In genomic region chr1:10796029-10796944, GRCh38 we compare ENCODE assay signal across 7 cellular contexts. TPM values are rescaled to one million over a fixed set of nuclear protein-coding genes. Genes with fewer than 3 reads are reported as not detected.
DNase-seq lines count a peak whose midpoint lies in the region; ATAC-seq and TF ChIP-seq lines count a peak whose summit lies in the region.

Gene CASZ1 (minus strand): TSS chr1:10796646. CDS start chr1:10693889, 102,757 bp downstream.

- H3K9me3 Mint-ChIP-seq in activated T-cell treated with anti-CD3 and anti-CD28 coated beads, Interleukin-2, amount 50 U/mL, for 72 hours, result no peaks in the 10 kb centered on the region

- H3K9ac ChIP-seq in neural cell (ENCODE audit: low read length), result no peak within 1 kb of the TSS

- TF ChIP-seq RAD21 in neural cell (conservative IDR thresholded peaks at IDR 0.05), result no peak

- H3K79me2 ChIP-seq in neural cell (replicated peaks; ENCODE audit: insufficient read depth, low read length), result no peaks in the 10 kb centered on the region

- ATAC-seq in activated T-cell treated with anti-CD3 and anti-CD28 coated beads, Interleukin-2, amount 50 U/mL, for 72 hours (replicated peaks in 1 of 2), result peak; percentile 39 to 43
- no peak for ATAC-seq in HG03045 (IDR thresholded peaks at IDR 0.05; ENCODE audit: unreplicated experiment)

- H3F3A ChIP-seq in neural cell (ENCODE audit: insufficient read depth, low read length, poor library complexity, severe bottlenecking), result no peaks in the 10 kb centered on the region

- H3K9me3 ChIP-seq in neural cell (ENCODE audit: low read length), result no peaks in the 10 kb centered on the region

- TF ChIP-seq CTCF in neural cell (IDR thresholded peaks at IDR 0.05; ENCODE audit: poor library complexity, severe bottlenecking), result no peak

- DNase-seq in NCI-H2029 treated with DMSO at 0.1 percent for 48 hours (lab: John Stamatoyannopoulos, UW), result peak; percentile 72
- peak in 1 of 2 donors; percentile 15 for DNase-seq in activated T-cell treated with anti-CD3 and anti-CD28 coated beads, Interleukin-2, amount 50 U/mL, for 72 hours
- DNase-seq in globus pallidus (ENCODE audit: low spot score), result peak; percentile 71
- DNase-seq in NK-92 treated with Interleukin-12 subunit alpha and Interleukin-12 subunit beta, amount 100 ng/mL, for 24 hours (lab: John Stamatoyannopoulos, UW), result no peak

- peaks cover 45% of the 10 kb centered on the region for H3K27me3 ChIP-seq in neural cell (ENCODE audit: insufficient read depth, low read depth, low read length)

- H3K27me3 Mint-ChIP-seq in activated T-cell treated with anti-CD3 and anti-CD28 coated beads, Interleukin-2, amount 50 U/mL, for 72 hours (ENCODE audit: low read depth), result peaks cover 70% of the 10 kb centered on the region

- H4K20me1 ChIP-seq in neural cell (ENCODE audit: insufficient read depth), result peaks cover 3% of the 10 kb centered on the region

- no peak within 1 kb of the TSS for H3K27ac ChIP-seq in neural cell (ENCODE audit: low read length)

- no peak within 1 kb of the TSS for H2AFZ ChIP-seq in neural cell (ENCODE audit: low read depth, low read length)

- peak; percentile 49 for TF ChIP-seq EP300 in neural cell (conservative IDR thresholded peaks at IDR 0.05; ENCODE audit: poor library complexity, severe bottlenecking)

- H3K4me3 ChIP-seq in GM08714 (ENCODE audit: low read length) (peak within 1 kb of the TSS; percentile 19; the same call in 1 of the 2 replicates), neural cell (ENCODE audit: low read length) (peak within 1 kb of the TSS; percentile 69)

- H3K27ac Mint-ChIP-seq in activated T-cell treated with anti-CD3 and anti-CD28 coated beads, Interleukin-2, amount 50 U/mL, for 72 hours, result no peak within 1 kb of the TSS

- no peaks in the 10 kb centered on the region for H3K36me3 ChIP-seq in neural cell (ENCODE audit: insufficient read depth, low read length)

- H3K4me1 Mint-ChIP-seq in activated T-cell treated with anti-CD3 and anti-CD28 coated beads, Interleukin-2, amount 50 U/mL, for 72 hours (ENCODE audit: low read depth), result peaks cover 18% of the 10 kb centered on the region

- H3K36me3 Mint-ChIP-seq in activated T-cell treated with anti-CD3 and anti-CD28 coated beads, Interleukin-2, amount 50 U/mL, for 72 hours (ENCODE audit: insufficient read depth in 2 of 2), result peaks cover 0 to 1% of the 10 kb centered on the region in 2 donors

- no peaks in the 10 kb centered on the region for H3K9me2 ChIP-seq in neural cell (ENCODE audit: insufficient read depth, low read length)

- peak within 1 kb of the TSS; percentile 44 for H3K4me2 ChIP-seq in neural cell (ENCODE audit: low read length)

- peak within 1 kb of the TSS; percentile 84 to 85 for H3K4me3 Mint-ChIP-seq in activated T-cell treated with anti-CD3 and anti-CD28 coated beads, Interleukin-2, amount 50 U/mL, for 72 hours

TF ChIP-seq in neural cell, 6 proteins besides CTCF, POLR2A, EP300 and RAD21:
- TF ChIP-seq MXI1 (conservative IDR thresholded peaks at IDR 0.05; ENCODE audit: poor library complexity, severe bottlenecking), result peak; percentile 49
- TF ChIP-seq POLR2AphosphoS5 (IDR thresholded peaks at IDR 0.05), result no peak
- no peak for TF ChIP-seq TAF1 (IDR thresholded peaks at IDR 0.05; ENCODE audit: low read depth)
- peak; percentile 63 for TF ChIP-seq REST (IDR thresholded peaks at IDR 0.05; ENCODE audit: borderline replicate concordance)
- TF ChIP-seq SMC3 (conservative IDR thresholded peaks at IDR 0.05; ENCODE audit: poor library complexity), result peak; percentile 35
- TF ChIP-seq EZH2 (IDR thresholded peaks at IDR 0.05; ENCODE audit: borderline replicate concordance, insufficient read depth, low read length, poor library complexity, severe bottlenecking), result no peak

RNA-seq across cellular contexts. Expression of gene CASZ1, which starts in this region (rescaled TPM):
- 10 to 100 TPM; 14.7 to 15.5 TPM for total RNA-seq in activated T-cell treated with anti-CD3 and anti-CD28 coated beads, Interleukin-2, amount 50 U/mL, for 72 hours
- 0.14 and 0.27 TPM in 2 replicates for polyA plus RNA-seq in neural cell
- polyA minus RNA-seq in neural cell, result 0.24 and 0.58 TPM in 2 replicates
